Comparison of ENCODE assay signal across 8 cellular contexts in the genomic region with DNA sequence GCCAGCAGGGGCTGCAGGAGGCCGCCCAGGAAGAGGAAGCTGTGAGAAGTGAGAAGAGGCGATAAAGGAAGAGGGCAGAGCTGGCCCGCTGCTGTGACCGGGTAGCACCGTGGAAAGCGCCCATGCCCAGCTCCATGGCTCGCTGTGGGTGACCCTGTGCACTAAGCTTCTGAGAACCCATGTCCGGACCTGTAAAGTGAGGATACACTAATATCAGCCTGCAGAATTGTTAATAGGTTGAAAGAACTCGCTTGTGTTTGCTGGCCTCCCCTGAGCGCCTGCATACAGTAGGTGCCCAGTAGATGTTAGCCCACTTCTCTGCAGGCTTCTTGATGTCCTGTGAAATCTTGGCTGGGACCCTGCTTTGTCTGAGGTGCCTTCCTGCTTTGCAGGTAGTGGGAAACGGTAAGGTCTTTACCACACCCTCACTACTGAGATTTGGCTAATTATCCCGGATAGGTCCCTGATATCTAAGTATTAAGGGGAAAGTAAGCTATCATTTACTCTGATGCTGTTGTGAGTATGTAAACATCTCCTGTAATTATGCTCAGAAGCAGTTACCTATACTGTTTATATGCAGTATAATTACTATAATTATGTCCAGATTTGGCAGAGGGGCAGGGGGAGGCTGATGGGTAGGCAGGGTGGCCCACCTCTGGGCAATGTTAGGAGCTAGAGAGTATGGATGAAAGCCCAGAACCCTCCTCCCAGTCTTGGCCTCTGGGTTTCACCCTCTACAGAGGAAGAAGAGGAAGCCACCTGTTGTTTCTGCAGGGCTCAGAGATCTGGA. TPM values are rescaled to one million over a fixed set of nuclear protein-coding genes. Genes with fewer than 3 reads are reported as not detected.
DNase-seq lines count a peak whose midpoint lies in the region; ATAC-seq and TF ChIP-seq lines count a peak whose summit lies in the region.

No MANE protein-coding gene starts in this region.

- peaks cover 12% of the 10 kb centered on the region for H3K27me3 Mint-ChIP-seq in brain

- TF ChIP-seq CTCF in brain (conservative IDR thresholded peaks at IDR 0.05) (no peak), upper lobe of right lung (IDR thresholded peaks at IDR 0.05) (no peak)

- no peaks in the 10 kb centered on the region for H3K36me3 ChIP-seq in mesodermal cell (ENCODE audit: control insufficient read depth, insufficient read depth, low read length)
- H3K36me3 ChIP-seq in upper lobe of right lung = no peaks in the 10 kb centered on the region

- peak overlapping the region; percentile 69 for H3K27ac ChIP-seq in mesodermal cell (ENCODE audit: low read depth, low read length, severe bottlenecking)
- H3K27ac ChIP-seq in upper lobe of right lung = peak overlapping the region; percentile 95

- H3K9me3 ChIP-seq in mesodermal cell (ENCODE audit: control insufficient read depth, low read length) (no peaks in the 10 kb centered on the region), upper lobe of right lung (no peaks in the 10 kb centered on the region)

- peaks cover 41% of the 10 kb centered on the region for H3K4me1 ChIP-seq in mesodermal cell (ENCODE audit: control insufficient read depth, insufficient read depth, low read length, poor library complexity, severe bottlenecking)
- H3K4me1 ChIP-seq in upper lobe of right lung = peaks cover 34% of the 10 kb centered on the region

- H3K9me3 Mint-ChIP-seq in brain = peaks cover 0 to 3% (median 0%) of the 10 kb centered on the region in 5 experiments

- WGBS in mesodermal cell (ENCODE audit: insufficient coverage in 2 of 2), 2 experiments = 26 to 28% methylated on average over 9 to 10 of the region's 12 CpGs

- intact Hi-C loops in upper lobe of right lung (cut with DNase I) = no loop called here
- intact Hi-C loops in left colon (cut with DNase I, micrococcal nuclease) = no loop called here

- ATAC-seq in upper lobe of right lung (no peak), HG03354 (IDR thresholded peaks at IDR 0.05; ENCODE audit: poor library complexity, severe bottlenecking, unreplicated experiment) (no peak), left colon (no peak)

- peak; percentile 30 for DNase-seq in Daoy (ENCODE audit: low read depth)
- peak; percentile 66 for DNase-seq in NCI-H146 treated with DMSO at 0.1 percent for 48 hours (lab: John Stamatoyannopoulos, UW; ENCODE audit: unreplicated experiment)
- peak; percentile 88 for DNase-seq in upper lobe of right lung
- DNase-seq in left colon = no peak
- DNase-seq in AG08395 (ENCODE audit: low spot score) = no peak

- H3K27me3 ChIP-seq in upper lobe of right lung = no peaks in the 10 kb centered on the region

- peak overlapping the region; percentile 64 to 93 (median 79) for H3K27ac Mint-ChIP-seq in brain

- peak overlapping the region; percentile 82 to 90 (median 86) for H3K4me3 Mint-ChIP-seq in brain

- peaks cover 45% of the 10 kb centered on the region for H3K4me1 Mint-ChIP-seq in brain

- peak overlapping the region; percentile 68 for H3K4me3 ChIP-seq in mesodermal cell (ENCODE audit: extremely low read depth, insufficient read depth, low read length, poor library complexity, severe bottlenecking)
- H3K4me3 ChIP-seq in upper lobe of right lung = peak overlapping the region; percentile 85

- H3K36me3 Mint-ChIP-seq in brain = no peaks in the 10 kb centered on the region

RNA-seq across cellular contexts. Expression of gene ARRB1, which starts 1.2 kb away (rescaled TPM):
- 9.5 and 12.8 TPM in 2 replicates for total RNA-seq in Daoy (2014; rRNA removed; shearing (Covaris generic))
- 24.8 TPM for polyA plus RNA-seq in brain (ENCODE audit: insufficient read depth, low read depth, low replicate concordance)
- 27.5 TPM for polyA plus RNA-seq in mesodermal cell (2013, experiment 1 of 2)
- 25.6 TPM for polyA plus RNA-seq in mesodermal cell (2013, experiment 2 of 2)
- total RNA-seq in upper lobe of right lung (188 TPM), left colon (10 to 100 TPM; 80.5 to 95.4 TPM)

RNA-seq across cellular contexts. Expression of gene RPS3, which starts 46.7 kb away (rescaled TPM):
- total RNA-seq in Daoy (2014; rRNA removed; shearing (Covaris generic)) = 1,954 and 2,024 TPM in 2 replicates
- 3,030 TPM for polyA plus RNA-seq in brain (ENCODE audit: insufficient read depth, low read depth, low replicate concordance)
- 3,157 TPM for polyA plus RNA-seq in mesodermal cell (2013, experiment 1 of 2)
- polyA plus RNA-seq in mesodermal cell (2013, experiment 2 of 2) = 3,069 TPM
- total RNA-seq in upper lobe of right lung = 1,778 TPM
- 1,000 to 10,000 TPM; 1,894 to 1,934 TPM for total RNA-seq in left colon

Comparison
In these comparisons a context has a peak if more than half of its experiments do, and no peak if none do; other contexts are left out.
1. DNase-seq: peak in Daoy (single experiment), NCI-H146 treated with DMSO at 0.1 percent for 48 hours (single experiment) and upper lobe of right lung (single experiment); none in left colon (0 of 2) and AG08395 (single experiment).